ENCODE assay signal across 1 cellular context in the genomic region with DNA sequence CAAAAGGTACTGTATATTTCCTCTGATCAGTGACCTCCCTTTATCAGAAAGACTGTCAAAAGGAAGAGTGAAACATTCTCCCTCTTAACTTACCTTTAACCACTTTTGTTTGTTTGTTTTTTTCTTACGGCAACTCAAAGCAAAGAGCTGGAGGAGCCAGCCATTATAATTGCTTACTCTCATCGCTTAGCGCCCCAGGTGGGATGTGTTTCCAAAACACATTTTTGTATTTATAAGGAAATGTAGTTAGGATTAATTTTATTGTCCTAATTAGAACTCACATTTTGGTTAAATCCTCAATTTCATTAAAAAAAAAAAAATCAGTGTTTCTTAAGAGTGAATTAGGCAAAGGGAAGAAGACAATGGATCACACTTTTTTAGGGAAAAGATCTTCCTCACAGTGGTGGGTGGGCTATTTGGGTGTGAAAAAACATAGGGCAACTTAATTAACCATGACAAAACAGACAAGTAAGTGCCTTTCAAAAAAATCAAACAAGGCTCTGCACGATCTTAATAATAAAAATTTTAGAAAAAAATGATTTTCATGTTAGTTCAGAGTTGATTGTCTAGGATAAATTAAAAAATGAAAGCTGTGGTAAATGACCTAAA.
TF ChIP-seq lines count a peak whose summit lies in the region.

No MANE protein-coding gene starts in this region.

TF ChIP-seq in HCT116, 20 proteins besides CTCF, POLR2A, EP300 and RAD21 (continued from another document):
- TF ChIP-seq, protein P1, sequence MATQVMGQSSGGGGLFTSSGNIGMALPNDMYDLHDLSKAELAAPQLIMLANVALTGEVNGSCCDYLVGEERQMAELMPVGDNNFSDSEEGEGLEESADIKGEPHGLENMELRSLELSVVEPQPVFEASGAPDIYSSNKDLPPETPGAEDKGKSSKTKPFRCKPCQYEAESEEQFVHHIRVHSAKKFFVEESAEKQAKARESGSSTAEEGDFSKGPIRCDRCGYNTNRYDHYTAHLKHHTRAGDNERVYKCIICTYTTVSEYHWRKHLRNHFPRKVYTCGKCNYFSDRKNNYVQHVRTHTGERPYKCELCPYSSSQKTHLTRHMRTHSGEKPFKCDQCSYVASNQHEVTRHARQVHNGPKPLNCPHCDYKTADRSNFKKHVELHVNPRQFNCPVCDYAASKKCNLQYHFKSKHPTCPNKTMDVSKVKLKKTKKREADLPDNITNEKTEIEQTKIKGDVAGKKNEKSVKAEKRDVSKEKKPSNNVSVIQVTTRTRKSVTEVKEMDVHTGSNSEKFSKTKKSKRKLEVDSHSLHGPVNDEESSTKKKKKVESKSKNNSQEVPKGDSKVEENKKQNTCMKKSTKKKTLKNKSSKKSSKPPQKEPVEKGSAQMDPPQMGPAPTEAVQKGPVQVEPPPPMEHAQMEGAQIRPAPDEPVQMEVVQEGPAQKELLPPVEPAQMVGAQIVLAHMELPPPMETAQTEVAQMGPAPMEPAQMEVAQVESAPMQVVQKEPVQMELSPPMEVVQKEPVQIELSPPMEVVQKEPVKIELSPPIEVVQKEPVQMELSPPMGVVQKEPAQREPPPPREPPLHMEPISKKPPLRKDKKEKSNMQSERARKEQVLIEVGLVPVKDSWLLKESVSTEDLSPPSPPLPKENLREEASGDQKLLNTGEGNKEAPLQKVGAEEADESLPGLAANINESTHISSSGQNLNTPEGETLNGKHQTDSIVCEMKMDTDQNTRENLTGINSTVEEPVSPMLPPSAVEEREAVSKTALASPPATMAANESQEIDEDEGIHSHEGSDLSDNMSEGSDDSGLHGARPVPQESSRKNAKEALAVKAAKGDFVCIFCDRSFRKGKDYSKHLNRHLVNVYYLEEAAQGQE (IDR thresholded peaks at IDR 0.05; ENCODE audit: low read depth), result no peak
- no peak for TF ChIP-seq CEBPB (IDR thresholded peaks at IDR 0.05; ENCODE audit: low read depth)
- TF ChIP-seq ZFX (IDR thresholded peaks at IDR 0.05), result no peak
- TF ChIP-seq SRF (IDR thresholded peaks at IDR 0.05; ENCODE audit: low read depth), result no peak
- TF ChIP-seq, protein P2, sequence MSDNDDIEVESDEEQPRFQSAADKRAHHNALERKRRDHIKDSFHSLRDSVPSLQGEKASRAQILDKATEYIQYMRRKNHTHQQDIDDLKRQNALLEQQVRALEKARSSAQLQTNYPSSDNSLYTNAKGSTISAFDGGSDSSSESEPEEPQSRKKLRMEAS (IDR thresholded peaks at IDR 0.05), result no peak
- no peak for TF ChIP-seq EGR1 (IDR thresholded peaks at IDR 0.05; ENCODE audit: low read depth)
- TF ChIP-seq EZH2phosphoT487 (IDR thresholded peaks at IDR 0.05; ENCODE audit: borderline replicate concordance), result no peak
